1 cellular context compared by ENCODE assay signal in the genomic region with DNA sequence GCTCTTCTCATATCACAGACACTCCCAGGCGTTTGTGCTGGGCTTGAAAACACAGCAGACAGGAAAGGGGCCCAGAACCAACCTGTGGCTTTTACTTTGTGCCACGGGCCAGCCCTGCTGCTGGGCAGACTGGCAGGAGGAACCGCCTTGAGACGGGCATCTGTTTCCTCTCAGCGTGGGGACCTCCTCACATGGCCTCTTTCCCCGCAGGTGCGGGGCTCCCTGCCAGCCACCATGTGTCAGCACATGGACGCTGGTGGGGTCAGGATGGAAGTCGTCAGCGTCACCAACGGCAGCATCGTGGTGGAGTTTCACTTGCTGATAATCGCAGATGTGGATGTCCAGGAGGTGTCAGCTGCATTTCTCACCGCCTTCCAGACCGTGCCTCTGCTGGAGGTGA.
A peak's percentile ranks its signal among the peaks of the same experiment; 100 is the strongest.
TF ChIP-seq lines count a peak whose summit lies in the region.

No MANE protein-coding gene starts in this region.

TF ChIP-seq in HepG2, 621 proteins besides CTCF, POLR2A, EP300 and RAD21:
- TF ChIP-seq ZNF329 (CRISPR knock-in tag; IDR thresholded peaks at IDR 0.05; ENCODE audit: low read depth) (no peak), ZNF280B (CRISPR knock-in tag; IDR thresholded peaks at IDR 0.05; ENCODE audit: borderline replicate concordance) (0 out of 2 replicates have a peak, but pooled peaks have one; percentile 40)
